ENCODE assay signal across 19 cellular contexts in genomic region chr15:69472046-69472445, GRCh38.
"Had no signal": no experiment of that assay in that cellular context is flagged by ENCODE, and none has a peak within 500 bp of the region (broad histone marks: within the 10 kb centered on the region; RNA-seq: fewer than 3 reads in every experiment).

No MANE protein-coding gene starts in this region.

- H3K4me3 ChIP-seq: colonic mucosa, hepatocyte, smooth muscle cell, suprapubic skin, tibial artery, upper lobe of left lung, uterus had no signal

- H3K4me3 Mint-ChIP-seq: endodermal cell; naive thymus-derived CD4-positive, alpha-beta T cell; nephron progenitor cell had no signal

- H3K4me1 ChIP-seq: tibial artery, uterus had no signal

- H3K36me3 Mint-ChIP-seq: naive thymus-derived CD4-positive, alpha-beta T cell had no signal

- H3K36me3 ChIP-seq: colonic mucosa, neutrophil, suprapubic skin, tibial artery, upper lobe of left lung, uterus had no signal

- H3K27ac Mint-ChIP-seq: endodermal cell, nephron progenitor cell had no signal

- H3K27me3 ChIP-seq: colonic mucosa, foreskin keratinocyte, hepatocyte, neutrophil, suprapubic skin, upper lobe of left lung, uterus had no signal

- H3K9me3 Mint-ChIP-seq: endodermal cell; naive thymus-derived CD4-positive, alpha-beta T cell; nephron progenitor cell had no signal

- DNase-seq: dermis blood vessel endothelial cell; effector CD4-positive, alpha-beta T cell; erythroblast; foreskin keratinocyte; left colon; mesendoderm; nephron progenitor cell; stimulated activated CD4-positive, alpha-beta T cell treated with anti-CD3 and anti-CD28 coated beads, Interleukin-2, amount 100 ng/mL, for 48 hours; stimulated activated naive CD8-positive, alpha-beta T cell treated with anti-CD3 and anti-CD28 coated beads, Interleukin-15, Interleukin-2, amounts not matched to agents 100 U/mL and 50 U/mL, for 24 hours; tibial artery; upper lobe of left lung; uterus had no signal

- H3K9me3 ChIP-seq: colonic mucosa, neutrophil, suprapubic skin, tibial artery, upper lobe of left lung, uterus had no signal

- ATAC-seq: foreskin keratinocyte; left colon; naive thymus-derived CD4-positive, alpha-beta T cell; stimulated activated naive CD8-positive, alpha-beta T cell treated with anti-CD3 and anti-CD28 coated beads, Interleukin-15, Interleukin-2, amounts not matched to agents 100 U/mL and 50 U/mL, for 24 hours had no signal

- H3K27ac ChIP-seq: colonic mucosa, foreskin keratinocyte, hepatocyte, neutrophil, suprapubic skin, tibial artery, upper lobe of left lung, uterus had no signal
